Comparison of ENCODE assay signal across 18 cellular contexts in the genomic region with DNA sequence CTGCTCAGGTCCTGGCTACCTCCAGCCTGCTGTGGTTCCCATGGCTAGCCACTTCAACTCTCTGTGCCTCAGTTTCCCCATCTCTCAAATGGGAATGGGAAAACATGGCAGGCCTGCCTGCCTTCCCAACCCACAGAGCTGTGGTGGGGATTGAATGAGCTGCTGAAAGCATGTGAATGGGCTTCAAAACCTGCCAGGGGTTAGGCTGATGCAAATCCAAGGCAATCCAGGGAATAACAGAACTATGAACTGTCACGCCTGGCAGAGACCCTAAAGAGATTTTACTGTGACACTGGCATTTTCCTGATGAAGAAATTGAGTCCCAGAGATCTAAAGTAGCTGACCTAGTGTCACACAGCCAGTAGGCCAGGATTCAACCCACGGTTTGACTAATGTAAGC. TPM values are rescaled to one million over a fixed set of nuclear protein-coding genes. Genes with fewer than 3 reads are reported as not detected.
A peak's percentile ranks its signal among the peaks of the same experiment; 100 is the strongest.
DNase-seq lines count a peak whose midpoint lies in the region; ATAC-seq and TF ChIP-seq lines count a peak whose summit lies in the region.
"Had no signal": no experiment of that assay in that cellular context is flagged by ENCODE, and none has a peak within 500 bp of the region (broad histone marks: within the 10 kb centered on the region; RNA-seq: fewer than 3 reads in every experiment).

No MANE protein-coding gene starts in this region.

- TF ChIP-seq CTCF in CD8-positive, alpha-beta T cell (IDR thresholded peaks at IDR 0.05), result no peak
- TF ChIP-seq CTCF in natural killer cell (IDR thresholded peaks at IDR 0.05), result no peak

- H3K27ac Mint-ChIP-seq in activated CD8-positive, alpha-beta memory T cell treated with anti-CD3 and anti-CD28 coated beads, Interleukin-2, amount 10 ng/mL, durations not matched to agents 7 days and 5 days, result no peak overlapping the region
- peak overlapping the region; percentile 60 for H3K27ac Mint-ChIP-seq in CD8-positive, alpha-beta T cell
- peak overlapping the region; percentile 63 for H3K27ac Mint-ChIP-seq in activated naive CD8-positive, alpha-beta T cell treated with anti-CD3 and anti-CD28 coated beads for 36 hours
- H3K27ac Mint-ChIP-seq in natural killer cell, result no peak overlapping the region

- H2BK5ac ChIP-seq in neuronal stem cell (ENCODE audit: low read length), result no peak overlapping the region

- H3K23ac ChIP-seq in neuronal stem cell (ENCODE audit: low read depth, low read length, poor library complexity), result no peak overlapping the region

- H3K36me3 Mint-ChIP-seq in activated CD8-positive, alpha-beta memory T cell treated with anti-CD3 and anti-CD28 coated beads, Interleukin-2, amount 10 ng/mL, durations not matched to agents 7 days and 5 days, result no peaks in the 10 kb centered on the region
- H3K36me3 Mint-ChIP-seq in CD8-positive, alpha-beta T cell, result no peaks in the 10 kb centered on the region
- peaks cover 2% of the 10 kb centered on the region for H3K36me3 Mint-ChIP-seq in activated naive CD8-positive, alpha-beta T cell treated with anti-CD3 and anti-CD28 coated beads for 36 hours
- no peaks in the 10 kb centered on the region for H3K36me3 Mint-ChIP-seq in natural killer cell

- H3K4me1 Mint-ChIP-seq in activated CD8-positive, alpha-beta memory T cell treated with anti-CD3 and anti-CD28 coated beads, Interleukin-2, amount 10 ng/mL, durations not matched to agents 7 days and 5 days, result peaks cover 24% of the 10 kb centered on the region
- peaks cover 80% of the 10 kb centered on the region for H3K4me1 Mint-ChIP-seq in CD8-positive, alpha-beta T cell (ENCODE audit: low read depth)
- H3K4me1 Mint-ChIP-seq in activated naive CD8-positive, alpha-beta T cell treated with anti-CD3 and anti-CD28 coated beads for 36 hours, result peaks cover 70% of the 10 kb centered on the region
- H3K4me1 Mint-ChIP-seq in natural killer cell, result no peaks in the 10 kb centered on the region

- no peak overlapping the region for H3K9ac ChIP-seq in neuronal stem cell (ENCODE audit: low read depth, low read length, poor library complexity)

- H3K4me3 Mint-ChIP-seq in activated CD8-positive, alpha-beta memory T cell treated with anti-CD3 and anti-CD28 coated beads, Interleukin-2, amount 10 ng/mL, durations not matched to agents 7 days and 5 days, result no peak overlapping the region
- H3K4me3 Mint-ChIP-seq in CD8-positive, alpha-beta T cell, result no peak overlapping the region
- no peak overlapping the region for H3K4me3 Mint-ChIP-seq in activated naive CD8-positive, alpha-beta T cell treated with anti-CD3 and anti-CD28 coated beads for 36 hours
- no peak overlapping the region for H3K4me3 Mint-ChIP-seq in natural killer cell

- no peak overlapping the region for H3K27ac ChIP-seq in CD8-positive, alpha-beta T cell (ENCODE audit: low read depth, low read length)
- H3K27ac ChIP-seq in neuronal stem cell (replicated peaks; ENCODE audit: low read length), result no peak overlapping the region
- H3K27ac ChIP-seq: C4-2B, RWPE1 had no signal

- peak overlapping the region; percentile 17 for H3K4ac ChIP-seq in neuronal stem cell (ENCODE audit: low read length)

- no peak overlapping the region for H3K4me2 ChIP-seq in neuronal stem cell (ENCODE audit: insufficient read depth, low read length, poor library complexity, severe bottlenecking)

- peak overlapping the region; percentile 44 for H2AK5ac ChIP-seq in neuronal stem cell (ENCODE audit: low read depth, low read length)

- H3K4me1 ChIP-seq in CD8-positive, alpha-beta T cell (ENCODE audit: insufficient read depth, low read length), result peaks cover 86% of the 10 kb centered on the region
- peaks cover 0 to 6% of the 10 kb centered on the region in 2 donors for H3K4me1 ChIP-seq in neuronal stem cell (ENCODE audit: control insufficient read depth in 2 of 2, insufficient read depth in 1 of 2, low read depth in 1 of 2, low read length in 2 of 2)
- H3K4me1 ChIP-seq: HAP-1 had no signal

- no peak overlapping the region for H2AFZ ChIP-seq in neuronal stem cell (ENCODE audit: low read length)

- no peaks in the 10 kb centered on the region for H3K9me3 Mint-ChIP-seq in activated CD8-positive, alpha-beta memory T cell treated with anti-CD3 and anti-CD28 coated beads, Interleukin-2, amount 10 ng/mL, durations not matched to agents 7 days and 5 days (ENCODE audit: low read depth)
- H3K9me3 Mint-ChIP-seq in CD8-positive, alpha-beta T cell, result no peaks in the 10 kb centered on the region
- H3K9me3 Mint-ChIP-seq in activated naive CD8-positive, alpha-beta T cell treated with anti-CD3 and anti-CD28 coated beads for 36 hours, result no peaks in the 10 kb centered on the region
- no peaks in the 10 kb centered on the region for H3K9me3 Mint-ChIP-seq in natural killer cell

- H3K27me3 ChIP-seq in CD8-positive, alpha-beta T cell (ENCODE audit: insufficient read depth, low read length), result no peaks in the 10 kb centered on the region
- peaks cover 0 to 14% (median 0%) of the 10 kb centered on the region in 3 experiments for H3K27me3 ChIP-seq in neuronal stem cell (ENCODE audit: control insufficient read depth in 3 of 3, insufficient read depth in 3 of 3, low read depth in 1 of 3, low read length in 3 of 3)

- ATAC-seq in activated CD8-positive, alpha-beta memory T cell treated with anti-CD3 and anti-CD28 coated beads, Interleukin-2, amount 10 ng/mL, durations not matched to agents 7 days and 5 days, result no peak
- no peak for ATAC-seq in CD8-positive, alpha-beta T cell
- ATAC-seq in natural killer cell, result no peak

- no peak overlapping the region for H2BK120ac ChIP-seq in neuronal stem cell (ENCODE audit: low read depth, low read length)

- H4K91ac ChIP-seq in neuronal stem cell (ENCODE audit: low read depth, low read length, poor library complexity), result no peak overlapping the region

- no CpG with 5 or more reads among the region's 2 CpGs for WGBS in neuronal stem cell (ENCODE audit: extremely low coverage in 2 of 2, insufficient read length in 2 of 2, insufficient replicate concordance in 1 of 2), 2 donors

- intact Hi-C loops in CD8-positive, alpha-beta T cell (cut with DNase I, micrococcal nuclease), result no loop called here
- intact Hi-C loops in natural killer cell (cut with micrococcal nuclease), result no loop called here

- POLR2A ChIA-PET in CD8-positive, alpha-beta T cell (lab: Charles Lee), result interaction anchor here (1.1 to 1.8 kb wide), 3 partner anchors 12 to 42 kb away, joined by 3 to 6 read pairs (median 5); no protein-coding TSS in a partner anchor

- H2BK12ac ChIP-seq in neuronal stem cell (ENCODE audit: low read length), result no peak overlapping the region

- H3K18ac ChIP-seq in neuronal stem cell (ENCODE audit: low read length), result peak overlapping the region; percentile 35

- no peak overlapping the region for H4K8ac ChIP-seq in neuronal stem cell (ENCODE audit: low read depth, low read length)

- peak; percentile 47 for DNase-seq in activated CD8-positive, alpha-beta memory T cell treated with anti-CD3 and anti-CD28 coated beads, Interleukin-2, amount 50 U/mL, for 48 hours
- DNase-seq in activated CD8-positive, alpha-beta memory T cell treated with anti-CD3 and anti-CD28 coated beads, Interleukin-2, amount 10 ng/mL, durations not matched to agents 7 days and 5 days, result no peak
- DNase-seq in CD8-positive, alpha-beta T cell, result no peak
- DNase-seq in activated naive CD8-positive, alpha-beta T cell treated with anti-CD3 and anti-CD28 coated beads for 36 hours, result no peak
- no peak for DNase-seq in neuronal stem cell (ENCODE audit: low spot score)
- DNase-seq in T-helper 2 cell, result no peak
- DNase-seq in pons (ENCODE audit: low spot score), result no peak
- no peak for DNase-seq in natural killer cell
- DNase-seq: DND-41, GDM1, IMR-90, MV-4-11, NCI-H1436, NCI-H2029 treated with DMSO at 0.1 percent for 48 hours, NCI-H69 had no signal

- no peak overlapping the region for H3K14ac ChIP-seq in neuronal stem cell (ENCODE audit: low read length)

- no peaks in the 10 kb centered on the region for H3K36me3 ChIP-seq in CD8-positive, alpha-beta T cell (ENCODE audit: insufficient read depth, low read length)
- no peaks in the 10 kb centered on the region for H3K36me3 ChIP-seq in neuronal stem cell (replicated peaks in 1 of 2; ENCODE audit: control insufficient read depth in 2 of 2, insufficient read depth in 2 of 2, low read length in 2 of 2)
- H3K36me3 ChIP-seq: HAP-1 had no signal

- no peak overlapping the region for H2BK15ac ChIP-seq in neuronal stem cell (ENCODE audit: low read length)

- H3K9me3 ChIP-seq in CD8-positive, alpha-beta T cell (ENCODE audit: low read length), result no peaks in the 10 kb centered on the region
- H3K9me3 ChIP-seq in neuronal stem cell (replicated peaks in 1 of 2; ENCODE audit: control insufficient read depth in 2 of 2, insufficient read depth in 1 of 2, low read depth in 1 of 2, low read length in 2 of 2), result peaks cover 0 to 1% of the 10 kb centered on the region in 2 donors
- H3K9me3 ChIP-seq: HAP-1 had no signal

- H3K4me3 ChIP-seq in CD8-positive, alpha-beta T cell (ENCODE audit: low read depth, low read length), result no peak overlapping the region
- no peak overlapping the region for H3K4me3 ChIP-seq in neuronal stem cell (ENCODE audit: low read length in 2 of 2)
- H3K4me3 ChIP-seq: HAP-1 had no signal

- peaks cover 52% of the 10 kb centered on the region for H3K27me3 Mint-ChIP-seq in activated CD8-positive, alpha-beta memory T cell treated with anti-CD3 and anti-CD28 coated beads, Interleukin-2, amount 10 ng/mL, durations not matched to agents 7 days and 5 days
- H3K27me3 Mint-ChIP-seq in CD8-positive, alpha-beta T cell (ENCODE audit: low read depth), result no peaks in the 10 kb centered on the region
- H3K27me3 Mint-ChIP-seq in activated naive CD8-positive, alpha-beta T cell treated with anti-CD3 and anti-CD28 coated beads for 36 hours, result no peaks in the 10 kb centered on the region
- peaks cover 0 to 9% of the 10 kb centered on the region in 2 donors for H3K27me3 Mint-ChIP-seq in natural killer cell (ENCODE audit: low read depth in 2 of 2)

- no peaks in the 10 kb centered on the region for H3K79me1 ChIP-seq in neuronal stem cell (ENCODE audit: low read depth, low read length)

- CTCF ChIA-PET in activated CD8-positive, alpha-beta memory T cell treated with anti-CD3 and anti-CD28 coated beads, Interleukin-2, amount 10 ng/mL, durations not matched to agents 7 days and 5 days (lab: Charles Lee), result interaction anchor here (1.2 to 2.0 kb wide), 3 partner anchors 14 to 55 kb away, joined by 3 to 8 read pairs (median 4); no protein-coding TSS in a partner anchor
- CTCF ChIA-PET in CD8-positive, alpha-beta T cell (lab: Charles Lee), result interaction anchor here (1.1 to 4.1 kb wide), 8 partner anchors 11 to 58 kb away, joined by 3 to 45 read pairs (median 4); no protein-coding TSS in a partner anchor

RNA-seq across cellular contexts. Expression of a gene that starts 29.9 kb away (rescaled TPM):
- total RNA-seq in activated CD8-positive, alpha-beta memory T cell treated with anti-CD3 and anti-CD28 coated beads, Interleukin-2, amount 10 ng/mL, durations not matched to agents 7 days and 5 days, result 1 to 10 TPM; 7.0 to 7.9 TPM
- 100 to 1,000 TPM; 517 to 538 TPM for total RNA-seq in CD8-positive, alpha-beta T cell
- 10 to 100 TPM; 66.4 to 68.7 TPM for total RNA-seq in activated naive CD8-positive, alpha-beta T cell treated with anti-CD3 and anti-CD28 coated beads for 36 hours
- polyA plus RNA-seq in neuronal stem cell (2013, experiment 1 of 2), result 4.1 TPM
- polyA plus RNA-seq in neuronal stem cell (2013, experiment 2 of 2), result 4.2 TPM
- total RNA-seq in natural killer cell, result 100 to 1,000 TPM in 2 of 3 donors, 10 to 100 TPM in 1; 97.7 to 203 (median 158) TPM

Comparison
In these comparisons a context has a peak if more than half of its experiments do, and no peak if none do; other contexts are left out.
1. H3K27ac Mint-ChIP-seq: peak in CD8-positive, alpha-beta T cell (single experiment) and activated naive CD8-positive, alpha-beta T cell treated with anti-CD3 and anti-CD28 coated beads for 36 hours (single experiment); none in activated CD8-positive, alpha-beta memory T cell treated with anti-CD3 and anti-CD28 coated beads, Interleukin-2, amount 10 ng/mL, durations not matched to agents 7 days and 5 days (single experiment) and natural killer cell (0 of 2).
2. RNA of a gene that starts 29.9 kb away (total RNA-seq): 517 to 538 TPM in CD8-positive, alpha-beta T cell, 97.7 to 203 TPM in natural killer cell and 66.4 to 68.7 TPM in activated naive CD8-positive, alpha-beta T cell treated with anti-CD3 and anti-CD28 coated beads for 36 hours; 7.0 to 7.9 TPM in activated CD8-positive, alpha-beta memory T cell treated with anti-CD3 and anti-CD28 coated beads, Interleukin-2, amount 10 ng/mL, durations not matched to agents 7 days and 5 days; every median in the first group is over 4 times any median in the second.